In genomic region chr15:95176794-95177577, GRCh38 we compare ENCODE assay signal across 1 cellular context.
TF ChIP-seq lines count a peak whose summit lies in the region.

No MANE protein-coding gene starts in this region.

TF ChIP-seq in K562, 482 proteins besides CTCF, POLR2A, EP300 and RAD21 (continued from another document):
- 0 out of 2 replicates have a peak, but pooled peaks have one; percentile 25 for TF ChIP-seq ZBTB40 (IDR thresholded peaks at IDR 0.05)
- no peak for TF ChIP-seq ZBTB40 (CRISPR knock-in tag; IDR thresholded peaks at IDR 0.05)
- no peak for TF ChIP-seq CHCHD3 (CRISPR knock-in tag; IDR thresholded peaks at IDR 0.05)
- TF ChIP-seq MYBL2 (IDR thresholded peaks at IDR 0.05; ENCODE audit: low read depth), result no peak
- no peak for TF ChIP-seq MYBL2 (CRISPR knock-in tag; IDR thresholded peaks at IDR 0.05; ENCODE audit: borderline replicate concordance)
- no peak for TF ChIP-seq RBM14 (IDR thresholded peaks at IDR 0.05; ENCODE audit: borderline replicate concordance, insufficient read depth, low read depth, low read length)
- TF ChIP-seq ZNF184 (CRISPR knock-in tag; IDR thresholded peaks at IDR 0.05), result no peak
- no peak for TF ChIP-seq ZFP30 (CRISPR knock-in tag; IDR thresholded peaks at IDR 0.05; ENCODE audit: borderline replicate concordance)
- no peak for TF ChIP-seq BRD9 (IDR thresholded peaks at IDR 0.05; ENCODE audit: low read depth, partially characterized antibody)
- no peak for TF ChIP-seq CBFA2T2 (conservative IDR thresholded peaks at IDR 0.05)
- 0 out of 2 replicates have a peak, but pooled peaks have one; percentile 21 for TF ChIP-seq ARID2 (IDR thresholded peaks at IDR 0.05)
- TF ChIP-seq ZZZ3 (IDR thresholded peaks at IDR 0.05), result no peak
- TF ChIP-seq ZNF785 (CRISPR knock-in tag; IDR thresholded peaks at IDR 0.05), result no peak
- TF ChIP-seq ZNF165 (CRISPR knock-in tag; IDR thresholded peaks at IDR 0.05; ENCODE audit: borderline replicate concordance), result no peak
- no peak for TF ChIP-seq CEBPG (CRISPR knock-in tag; IDR thresholded peaks at IDR 0.05)
- peak; percentile 21 to 87; a peak in 2 of 4 replicates for TF ChIP-seq CEBPG (tag; conservative IDR thresholded peaks at IDR 0.05 in 1 of 2, IDR thresholded peaks at IDR 0.05 in 1 of 2)
- no peak for TF ChIP-seq ZNF431 (CRISPR knock-in tag; IDR thresholded peaks at IDR 0.05)
- TF ChIP-seq XRCC5 (IDR thresholded peaks at IDR 0.05; ENCODE audit: low read depth, low read length), result no peak
- no peak for TF ChIP-seq KAT2B (IDR thresholded peaks at IDR 0.05; ENCODE audit: low read depth, low read length)
- no peak for TF ChIP-seq RAD51 (IDR thresholded peaks at IDR 0.05; ENCODE audit: borderline replicate concordance, low read depth)
- TF ChIP-seq HNRNPLL (IDR thresholded peaks at IDR 0.05; ENCODE audit: low read depth, low read length, poor library complexity, severe bottlenecking), result no peak
- no peak for TF ChIP-seq RBM39 (optimal IDR thresholded peaks at IDR 0.05; ENCODE audit: low read depth, low read length)
- TF ChIP-seq ASH1L (IDR thresholded peaks at IDR 0.05; ENCODE audit: borderline replicate concordance, low read depth, partially characterized antibody), result no peak
- no peak for TF ChIP-seq ETS2 (tag; IDR thresholded peaks at IDR 0.05; ENCODE audit: borderline replicate concordance, poor library complexity, severe bottlenecking)
- TF ChIP-seq MXI1 (IDR thresholded peaks at IDR 0.05; ENCODE audit: low read depth, low read length), result no peak
- peak; percentile 34 for TF ChIP-seq VEZF1 (CRISPR knock-in tag; IDR thresholded peaks at IDR 0.05)
- TF ChIP-seq FOXA3 (CRISPR knock-in tag; conservative IDR thresholded peaks at IDR 0.05 in 1 of 2, IDR thresholded peaks at IDR 0.05 in 1 of 2), result no peak
- TF ChIP-seq CREM (IDR thresholded peaks at IDR 0.05; ENCODE audit: low read depth), result no peak
- no peak for TF ChIP-seq TCF7 (IDR thresholded peaks at IDR 0.05; ENCODE audit: borderline replicate concordance)
- TF ChIP-seq E2F8 (IDR thresholded peaks at IDR 0.05; ENCODE audit: low read depth, partially characterized antibody), result no peak
- TF ChIP-seq ZFX (CRISPR knock-in tag; IDR thresholded peaks at IDR 0.05), result no peak
- no peak for TF ChIP-seq HNRNPL (IDR thresholded peaks at IDR 0.05; ENCODE audit: low read depth, low read length)
- TF ChIP-seq DDX20 (tag; IDR thresholded peaks at IDR 0.05; ENCODE audit: low read depth), result no peak
- TF ChIP-seq DEAF1 (CRISPR knock-in tag; IDR thresholded peaks at IDR 0.05), result no peak
- no peak for TF ChIP-seq XRCC3 (IDR thresholded peaks at IDR 0.05)
- no peak for TF ChIP-seq ZBTB2 (IDR thresholded peaks at IDR 0.05)
- TF ChIP-seq KHSRP (IDR thresholded peaks at IDR 0.05), result no peak
- no peak for TF ChIP-seq ZNF134 (CRISPR knock-in tag; conservative IDR thresholded peaks at IDR 0.05)
- TF ChIP-seq ZNF507 (tag; conservative IDR thresholded peaks at IDR 0.05), result 0 out of 2 replicates have a peak, but pooled peaks have one; percentile 16
- TF ChIP-seq ZNF316 (IDR thresholded peaks at IDR 0.05), result peak; percentile 51
- no peak for TF ChIP-seq MED1 (CRISPR knock-in tag; IDR thresholded peaks at IDR 0.05; ENCODE audit: borderline replicate concordance)
- TF ChIP-seq ZNF143 (CRISPR knock-in tag; IDR thresholded peaks at IDR 0.05), result no peak
- peak; percentile 48 for TF ChIP-seq CEBPB (tag; IDR thresholded peaks at IDR 0.05)
- TF ChIP-seq PTRF (tag; IDR thresholded peaks at IDR 0.05), result no peak
- TF ChIP-seq HMG20B (CRISPR knock-in tag; IDR thresholded peaks at IDR 0.05), result no peak
- no peak for TF ChIP-seq ZNF124 (CRISPR knock-in tag; IDR thresholded peaks at IDR 0.05)
TF ChIP-seq in K562: peak in this region for 7.
